ENCODE assay signal across 8 cellular contexts in genomic region chr20:561437-562231, GRCh38. TPM values are rescaled to one million over a fixed set of nuclear protein-coding genes. Genes with fewer than 3 reads are reported as not detected.
A peak's percentile ranks its signal among the peaks of the same experiment; 100 is the strongest.
DNase-seq lines count a peak whose midpoint lies in the region; TF ChIP-seq lines count a peak whose summit lies in the region.

No MANE protein-coding gene starts in this region.

- H3K4me1 ChIP-seq in adrenal gland (replicated peaks in 1 of 2) (no peaks in the 10 kb centered on the region), right atrium auricular region (peaks cover 0 to 9% of the 10 kb centered on the region in 2 donors)

- intact Hi-C loops in adrenal gland (cut with DNase I): loop anchor here (5.0 kb wide), 3 partner anchors 81 to 176 kb away; no protein-coding TSS in a partner anchor

- no peaks in the 10 kb centered on the region for H3K9me3 ChIP-seq in adrenal gland (replicated peaks in 1 of 3)
- no peaks in the 10 kb centered on the region for H3K9me3 ChIP-seq in right atrium auricular region

- DNase-seq in A172 (ENCODE audit: low spot score) (peak; percentile 73), MV-4-11 (lab: John Stamatoyannopoulos, UW) (peak; percentile 60), SK-N-DZ (ENCODE audit: low spot score) (peak; percentile 77), adrenal gland (peak; percentile 62 to 91 (median 75)), right atrium auricular region (ENCODE audit: low spot score) (peak; percentile 82), retina (peak; percentile 77), GOT3 (lab: John Stamatoyannopoulos, UW) (no peak)

- H3K36me3 ChIP-seq in adrenal gland (replicated peaks in 1 of 2): no peaks in the 10 kb centered on the region
- no peaks in the 10 kb centered on the region for H3K36me3 ChIP-seq in right atrium auricular region

- TF ChIP-seq CTCF in GM12874 (IDR thresholded peaks at IDR 0.05; ENCODE audit: insufficient read depth, low read depth, low read length) (peak; percentile 98), adrenal gland (IDR thresholded peaks at IDR 0.05) (peak; percentile 97 to 99 (median 99)), right atrium auricular region (IDR thresholded peaks at IDR 0.05) (peak; percentile 97 to 100)

- H3K4me3 ChIP-seq in adrenal gland (no peak overlapping the region), right atrium auricular region (no peak overlapping the region)

- no peak overlapping the region for H3K27ac ChIP-seq in adrenal gland
- no peak overlapping the region for H3K27ac ChIP-seq in right atrium auricular region

- H3K27me3 ChIP-seq in adrenal gland: no peaks in the 10 kb centered on the region
- no peaks in the 10 kb centered on the region for H3K27me3 ChIP-seq in right atrium auricular region

- 25 to 36% (median 29%) methylated on average over 9 to 12 of the region's 12 CpGs for WGBS in adrenal gland, 4 donors

- TF ChIP-seq POLR2A in adrenal gland (IDR thresholded peaks at IDR 0.05): no peak

RNA-seq across cellular contexts. Expression of gene CSNK2A1, which starts 18.0 kb away (rescaled TPM):
- 195 and 258 TPM in 2 replicates for total RNA-seq in A172 (2014; rRNA removed; shearing (Covaris generic))
- polyA plus RNA-seq in SK-N-DZ (2014; cell fraction: cytosol; rRNA removed): 146 and 149 TPM in 2 replicates
- 86.3 and 90.8 TPM in 2 replicates for polyA plus RNA-seq in SK-N-DZ (2014; cell fraction: nucleus; rRNA removed)
- 100 to 1,000 TPM in 4 of 8 donors, 10 to 100 TPM in 4; 61.9 to 120 (median 94.1) TPM for total RNA-seq in adrenal gland
- 100 to 1,000 TPM in 1 of 3 donors, 10 to 100 TPM in 2; 18.9 to 192 (median 22.7) TPM for polyA plus RNA-seq in adrenal gland
- total RNA-seq in right atrium auricular region: 100 to 1,000 TPM in 1 of 2 donors, 10 to 100 TPM in 1; 84.5 to 125 TPM

RNA-seq across cellular contexts. Expression of gene TCF15, which starts 48.5 kb away (rescaled TPM):
- total RNA-seq in A172 (2014; rRNA removed; shearing (Covaris generic)): not detected in 2 replicates
- polyA plus RNA-seq in SK-N-DZ (2014; cell fraction: cytosol; rRNA removed): 1.3 and 1.7 TPM in 2 replicates
- 0.96 and 2.2 TPM in 2 replicates for polyA plus RNA-seq in SK-N-DZ (2014; cell fraction: nucleus; rRNA removed)
- total RNA-seq in adrenal gland: 1 to 10 TPM in 4 of 8 donors, under 1 TPM in 4; 0.37 to 2.2 (median 0.96) TPM
- 1 to 10 TPM in 2 of 3 donors, under 1 TPM in 1; 0.31 to 3.0 (median 2.7) TPM for polyA plus RNA-seq in adrenal gland
- total RNA-seq in right atrium auricular region: 1 to 10 TPM; 4.9 to 8.0 TPM
